In genomic region chr5:78546597-78546996, GRCh38 we compare ENCODE assay signal across 21 cellular contexts.
DNase-seq lines count a peak whose midpoint lies in the region; ATAC-seq and TF ChIP-seq lines count a peak whose summit lies in the region.
"Had no signal": no experiment of that assay in that cellular context is flagged by ENCODE, and none has a peak within 500 bp of the region (broad histone marks: within the 10 kb centered on the region; RNA-seq: fewer than 3 reads in every experiment).

No MANE protein-coding gene starts in this region.

- H3K4me3 ChIP-seq in right atrium auricular region (no peak overlapping the region), skeletal muscle satellite cell (ENCODE audit: low read length) (no peak overlapping the region)

- H3K27ac ChIP-seq in right atrium auricular region: peak overlapping the region; percentile 71 to 87

- TF ChIP-seq CTCF in right atrium auricular region (IDR thresholded peaks at IDR 0.05): no peak

- H3K4me2 ChIP-seq in skeletal muscle satellite cell (ENCODE audit: low read length): no peak overlapping the region

- peak; percentile 87 for ATAC-seq in left lobe of liver
- no peak for ATAC-seq in GM21825 (IDR thresholded peaks at IDR 0.05; ENCODE audit: unreplicated experiment)
- ATAC-seq: left colon; natural killer cell treated with Interleukin-12 subunit alpha and Interleukin-12 subunit beta and Interleukin-15 and Interleukin-18, amount 100 ng/mL, for 72 hours had no signal

- no peaks in the 10 kb centered on the region for H3K36me3 ChIP-seq in right atrium auricular region
- peaks cover 6% of the 10 kb centered on the region for H3K36me3 ChIP-seq in skeletal muscle satellite cell (ENCODE audit: insufficient read depth, low read length)

- peak overlapping the region; percentile 54 for H3K9ac ChIP-seq in skeletal muscle satellite cell (ENCODE audit: low read depth, low read length)

- H3K4me1 ChIP-seq in right atrium auricular region: peaks cover 0 to 35% of the 10 kb centered on the region in 2 donors
- H3K4me1 ChIP-seq in skeletal muscle satellite cell (ENCODE audit: control insufficient read depth, insufficient read depth, low read length): peaks cover 29% of the 10 kb centered on the region

- H3K9me3 ChIP-seq in right atrium auricular region (no peaks in the 10 kb centered on the region), skeletal muscle satellite cell (replicated peaks; ENCODE audit: low read length) (no peaks in the 10 kb centered on the region)

- DNase-seq in right atrium auricular region (ENCODE audit: low spot score) (peak; percentile 7), cardiac septum (ENCODE audit: low spot score) (no peak), left lobe of liver (ENCODE audit: low spot score) (no peak), retina (no peak), glomerular visceral epithelial cell (ENCODE audit: extremely low spot score) (no peak), DMS114 treated with DMSO at 0.1 percent for 48 hours (lab: John Stamatoyannopoulos, UW; ENCODE audit: unreplicated experiment) (no peak)
- DNase-seq: ACHN; activated CD4-positive, alpha-beta T cell treated with anti-CD3 and anti-CD28 coated beads for 1 hour; activated T-cell treated with anti-CD3 and anti-CD28 coated beads for 4 hours; CD8-positive, alpha-beta memory T cell; cerebellar nuclear complex; hippocampal formation; KBM-7; left colon; NCI-H1105; NCI-H2171 treated with DMSO at 0.1 percent for 48 hours; NK-92 treated with Interleukin-12 subunit alpha and Interleukin-12 subunit beta, amount 100 ng/mL, for 24 hours; SHP77 had no signal

- H3K27me3 ChIP-seq in right atrium auricular region (no peaks in the 10 kb centered on the region), skeletal muscle satellite cell (ENCODE audit: control insufficient read depth, insufficient read depth, low read length) (no peaks in the 10 kb centered on the region)

- intact Hi-C loops in cardiac septum (cut with DNase I): loop anchor here (5.0 kb wide), 2 partner anchors 51 to 361 kb away; no protein-coding TSS in a partner anchor
